ENCODE assay signal across 8 cellular contexts in the genomic region with DNA sequence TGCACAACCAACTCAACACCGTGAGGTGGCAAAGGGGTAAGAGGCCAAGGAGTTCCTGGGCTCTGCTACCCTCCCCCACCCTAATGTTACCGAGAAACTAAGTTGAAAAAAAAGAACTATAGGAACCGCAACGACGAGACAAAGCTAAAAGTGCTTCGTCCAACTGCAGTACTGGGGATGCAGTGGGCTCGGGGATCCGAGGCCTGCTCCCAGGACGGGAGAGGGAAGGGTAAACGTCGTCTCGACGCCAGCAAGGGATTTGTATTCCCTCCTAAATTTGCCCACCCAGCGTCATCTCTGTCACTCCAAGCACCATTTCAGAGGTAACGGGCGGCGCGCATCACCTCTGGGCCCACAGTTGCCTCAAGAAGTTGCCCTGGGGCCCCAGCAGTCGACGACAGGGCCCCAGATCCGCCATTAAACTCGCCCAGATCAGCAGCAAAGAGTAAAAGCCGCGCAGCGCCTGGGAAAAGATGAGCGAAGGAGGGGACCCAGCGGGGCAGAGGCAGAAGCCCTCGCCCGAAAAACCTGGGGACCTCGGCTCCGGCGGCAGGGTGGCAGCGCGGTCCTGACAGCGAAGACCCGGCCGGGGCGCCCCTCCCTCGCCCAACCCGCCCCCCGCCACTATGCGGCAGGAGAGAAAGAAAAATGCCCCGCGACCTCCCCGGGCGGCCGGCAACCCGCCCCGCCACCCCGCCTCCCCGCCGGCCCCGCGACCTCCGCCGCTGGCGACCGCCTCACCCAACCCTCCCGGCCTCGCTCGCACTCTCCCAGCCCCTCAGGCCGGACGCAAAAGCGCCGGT. TPM values are rescaled to one million over a fixed set of nuclear protein-coding genes. Genes with fewer than 3 reads are reported as not detected.
DNase-seq lines count a peak whose midpoint lies in the region; ATAC-seq and TF ChIP-seq lines count a peak whose summit lies in the region.

No MANE protein-coding gene starts in this region.

- in situ Hi-C loops in ACHN (cut with HindIII; ENCODE audit: low pct_ligation_motif_present, low pct_unique_long_range_greater_than_20kb, low sequenced_read_pairs): no loop called here
- in situ Hi-C loops in KBM-7 (cut with MboI; ENCODE audit: low pct_unique_long_range_greater_than_20kb, low sequenced_read_pairs): loop anchor here (25.0 kb wide), 1 partner anchor 100 kb away; the partner anchor contains the start of gene ZMYM2

- peaks cover 0 to 18% (median 9%) of the 10 kb centered on the region in 4 donors for H3K4me1 ChIP-seq in right lobe of liver

- intact Hi-C loops in right lobe of liver (cut with DNase I): no loop called here

- no peaks in the 10 kb centered on the region for H3K27me3 ChIP-seq in right lobe of liver

- peak overlapping the region; percentile 89 for H3K27ac ChIP-seq in cingulate gyrus (ENCODE audit: low read depth, low read length)
- H3K27ac ChIP-seq in right lobe of liver: peak overlapping the region; percentile 90 to 99 (median 92)

- no peaks in the 10 kb centered on the region for H3K9me3 ChIP-seq in right lobe of liver

- H3K4me3 ChIP-seq in right lobe of liver: peak overlapping the region; percentile 75 to 87 (median 85)

- ATAC-seq in GM18907 (IDR thresholded peaks at IDR 0.05; ENCODE audit: unreplicated experiment) (peak; percentile 10), right lobe of liver (peak in 2 of 4 donors; percentile 0 to 7)

- H3K36me3 ChIP-seq in right lobe of liver: no peaks in the 10 kb centered on the region

- WGBS in right lobe of liver (ENCODE audit: insufficient coverage, low coverage, low lambda C conversion rate, missing lambda C conversion rate): 0% methylated on average over 18 of the region's 65 CpGs

- TF ChIP-seq CTCF in right lobe of liver (IDR thresholded peaks at IDR 0.05): no peak

- no peak for TF ChIP-seq POLR2A in right lobe of liver (IDR thresholded peaks at IDR 0.05)

- DNase-seq in ACHN: peak; percentile 35
- DNase-seq in KBM-7: peak; percentile 62
- DNase-seq in activated CD4-positive, alpha-beta T cell treated with anti-CD3 and anti-CD28 coated beads for 4 hours: peak; percentile 32 to 37
- DNase-seq in right lobe of liver: peak in 2 of 3 donors; percentile 58 to 71
- DNase-seq in stimulated activated CD4-positive, alpha-beta T cell treated with anti-CD3 and anti-CD28 coated beads, Interleukin-4, amount 100 ng/mL, for 24 hours: peak; percentile 43
- no peak for DNase-seq in cerebellar nuclear complex (lab: John Stamatoyannopoulos, UW)

RNA-seq across cellular contexts. Expression of gene ZMYM5, which starts 0.7 kb away (rescaled TPM):
- 1 to 10 TPM; 3.8 to 6.9 (median 4.4) TPM for total RNA-seq in right lobe of liver

Comparison
In these comparisons a context has a peak if more than half of its experiments do, and no peak if none do; other contexts are left out.
1. DNase-seq: peak in ACHN (single experiment), KBM-7 (single experiment), activated CD4-positive, alpha-beta T cell treated with anti-CD3 and anti-CD28 coated beads for 4 hours (2 of 2), right lobe of liver (2 of 3) and stimulated activated CD4-positive, alpha-beta T cell treated with anti-CD3 and anti-CD28 coated beads, Interleukin-4, amount 100 ng/mL, for 24 hours (single experiment); none in cerebellar nuclear complex (0 of 2).